In genomic region chr9:107386396-107386795, GRCh38 we compare ENCODE assay signal across 18 cellular contexts.
"Had no signal": no experiment of that assay in that cellular context is flagged by ENCODE, and none has a peak within 500 bp of the region (broad histone marks: within the 10 kb centered on the region; RNA-seq: fewer than 3 reads in every experiment).

No MANE protein-coding gene starts in this region.

- H3K36me3 ChIP-seq: colonic mucosa, gastroesophageal sphincter, sigmoid colon, tibial artery had no signal

- H3K4me1 ChIP-seq: colonic mucosa had no signal

- H3K36me3 Mint-ChIP-seq: activated CD4-positive, alpha-beta memory T cell treated with anti-CD3 and anti-CD28 coated beads for 36 hours; activated naive CD8-positive, alpha-beta T cell had no signal

- H3K9me3 ChIP-seq: colonic mucosa, gastroesophageal sphincter, sigmoid colon, tibial artery had no signal

- H3K4me3 Mint-ChIP-seq: activated CD4-positive, alpha-beta memory T cell treated with anti-CD3 and anti-CD28 coated beads for 36 hours; activated naive CD8-positive, alpha-beta T cell; activated T-cell treated with anti-CD3 and anti-CD28 coated beads, Interleukin-2, amount 50 U/mL, for 4 hours; naive thymus-derived CD8-positive, alpha-beta T cell; stimulated activated naive CD8-positive, alpha-beta T cell treated with anti-CD3 and anti-CD28 coated beads, Interleukin-15, amount 100 ng/mL, for 72 hours had no signal

- H3K27me3 ChIP-seq: colonic mucosa, gastroesophageal sphincter, sigmoid colon had no signal

- H3K4me3 ChIP-seq: colonic mucosa, gastroesophageal sphincter, lung, sigmoid colon, tibial artery had no signal

- H3K27ac ChIP-seq: colonic mucosa, tibial artery had no signal

- ATAC-seq: activated T-cell treated with anti-CD3 and anti-CD28 coated beads, Interleukin-2, amount 50 U/mL, for 4 hours; gastroesophageal sphincter; naive thymus-derived CD8-positive, alpha-beta T cell; stimulated activated naive CD8-positive, alpha-beta T cell treated with anti-CD3 and anti-CD28 coated beads, Interleukin-15, amount 100 ng/mL, for 72 hours had no signal

- DNase-seq: activated CD4-positive, alpha-beta memory T cell treated with anti-CD3 and anti-CD28 coated beads for 36 hours; activated CD4-positive, alpha-beta T cell treated with anti-CD3 and anti-CD28 coated beads for 1 hour; activated gamma-delta T cell; activated T-cell treated with anti-CD3 and anti-CD28 coated beads, Interleukin-2, amount 50 U/mL, for 4 hours; amygdala; colonic mucosa; effector CD4-positive, alpha-beta T cell; islet precursor cell; naive thymus-derived CD8-positive, alpha-beta T cell; sigmoid colon; stimulated activated CD4-positive, alpha-beta T cell treated with anti-CD3 and anti-CD28 coated beads, Interleukin-4, amount 100 ng/mL, for 1 hour; stimulated activated naive CD8-positive, alpha-beta T cell treated with anti-CD3 and anti-CD28 coated beads, Interleukin-15, amount 100 ng/mL, for 72 hours; T-helper 9 cell; tibial artery had no signal

- H3K9me3 Mint-ChIP-seq: activated CD4-positive, alpha-beta memory T cell treated with anti-CD3 and anti-CD28 coated beads for 36 hours; activated T-cell treated with anti-CD3 and anti-CD28 coated beads, Interleukin-2, amount 50 U/mL, for 4 hours; naive thymus-derived CD8-positive, alpha-beta T cell; stimulated activated naive CD8-positive, alpha-beta T cell treated with anti-CD3 and anti-CD28 coated beads, Interleukin-15, amount 100 ng/mL, for 72 hours had no signal

- H3K4me1 Mint-ChIP-seq: naive thymus-derived CD8-positive, alpha-beta T cell; stimulated activated naive CD8-positive, alpha-beta T cell treated with anti-CD3 and anti-CD28 coated beads, Interleukin-15, amount 100 ng/mL, for 72 hours had no signal

- H3K27ac Mint-ChIP-seq: activated CD4-positive, alpha-beta memory T cell treated with anti-CD3 and anti-CD28 coated beads for 36 hours; activated naive CD8-positive, alpha-beta T cell; naive thymus-derived CD8-positive, alpha-beta T cell; progenitor cell of endocrine pancreas; stimulated activated naive CD8-positive, alpha-beta T cell treated with anti-CD3 and anti-CD28 coated beads, Interleukin-15, amount 100 ng/mL, for 72 hours had no signal
